In the genomic region with DNA sequence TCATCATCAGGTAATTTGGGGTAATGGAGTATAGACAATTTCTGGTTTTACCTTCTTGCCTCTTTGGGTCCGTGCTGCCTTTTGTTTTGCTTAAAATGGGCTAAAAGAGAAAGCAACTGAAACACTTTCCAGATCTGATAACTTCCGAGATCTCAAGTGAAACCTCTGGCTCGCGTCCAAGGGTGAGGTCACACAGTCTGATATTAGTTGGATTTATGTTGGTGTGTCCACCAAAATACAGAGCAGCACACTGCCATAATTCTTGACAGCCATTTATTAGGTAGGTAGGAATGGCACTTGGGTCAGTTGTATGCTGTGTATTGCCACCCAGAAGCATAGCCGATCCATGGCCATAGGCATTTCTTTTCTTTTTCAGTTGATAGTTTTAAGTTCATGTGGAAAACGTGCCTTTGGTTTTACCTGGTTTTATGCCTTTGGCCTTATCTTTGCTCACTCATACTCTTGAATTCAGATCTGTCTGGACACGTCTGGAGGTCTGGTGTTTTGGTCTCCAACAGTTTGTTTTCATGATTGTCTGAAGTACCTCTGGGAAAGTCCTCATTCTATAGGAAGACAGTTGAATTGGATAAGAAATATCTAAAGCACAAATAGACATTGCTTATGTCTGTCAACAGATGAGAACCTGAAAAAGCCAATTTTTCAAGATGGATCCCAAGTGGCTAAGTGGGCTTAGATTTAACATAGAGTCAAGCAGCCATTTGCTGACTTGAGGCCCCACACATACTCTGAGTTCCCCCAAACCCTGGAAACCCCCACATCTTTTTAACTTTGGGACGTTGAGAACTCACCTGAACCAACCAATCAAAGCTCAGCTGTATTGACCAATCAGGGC, we compare ENCODE assay signal across 8 cellular contexts.
DNase-seq lines count a peak whose midpoint lies in the region; ATAC-seq lines count a peak whose summit lies in the region.

No MANE protein-coding gene starts in this region.

- DNase-seq in T-helper 2 cell = peak in 3 of 5 experiments; percentile 7 to 44 (median 27)
- DNase-seq in dermis blood vessel endothelial cell = peak; percentile 92
- DNase-seq in stimulated activated CD4-positive, alpha-beta T cell treated with anti-CD3 and anti-CD28 coated beads, Interleukin-15, amount 100 ng/mL, for 48 hours (ENCODE audit: low read depth in 2 of 2) = peak; percentile 26 to 49
- no peak for DNase-seq in occipital lobe (lab: John Stamatoyannopoulos, UW)
- DNase-seq in NCI-H2081 treated with DMSO at 0.1 percent for 48 hours (lab: John Stamatoyannopoulos, UW) = no peak
- no peak for DNase-seq in Kasumi-1 (lab: John Stamatoyannopoulos, UW)
- DNase-seq in NCI-H524 (lab: John Stamatoyannopoulos, UW) = no peak

- peak; percentile 60 for ATAC-seq in HG02678 (IDR thresholded peaks at IDR 0.05; ENCODE audit: unreplicated experiment)

Comparison
In these comparisons a context has a peak if more than half of its experiments do, and no peak if none do; other contexts are left out.
1. DNase-seq: peak in T-helper 2 cell (3 of 5), dermis blood vessel endothelial cell (single experiment) and stimulated activated CD4-positive, alpha-beta T cell treated with anti-CD3 and anti-CD28 coated beads, Interleukin-15, amount 100 ng/mL, for 48 hours (2 of 2); none in occipital lobe (single experiment), NCI-H2081 treated with DMSO at 0.1 percent for 48 hours (single experiment), Kasumi-1 (0 of 2) and NCI-H524 (0 of 2).